ENCODE assay signal across 21 cellular contexts in the genomic region with DNA sequence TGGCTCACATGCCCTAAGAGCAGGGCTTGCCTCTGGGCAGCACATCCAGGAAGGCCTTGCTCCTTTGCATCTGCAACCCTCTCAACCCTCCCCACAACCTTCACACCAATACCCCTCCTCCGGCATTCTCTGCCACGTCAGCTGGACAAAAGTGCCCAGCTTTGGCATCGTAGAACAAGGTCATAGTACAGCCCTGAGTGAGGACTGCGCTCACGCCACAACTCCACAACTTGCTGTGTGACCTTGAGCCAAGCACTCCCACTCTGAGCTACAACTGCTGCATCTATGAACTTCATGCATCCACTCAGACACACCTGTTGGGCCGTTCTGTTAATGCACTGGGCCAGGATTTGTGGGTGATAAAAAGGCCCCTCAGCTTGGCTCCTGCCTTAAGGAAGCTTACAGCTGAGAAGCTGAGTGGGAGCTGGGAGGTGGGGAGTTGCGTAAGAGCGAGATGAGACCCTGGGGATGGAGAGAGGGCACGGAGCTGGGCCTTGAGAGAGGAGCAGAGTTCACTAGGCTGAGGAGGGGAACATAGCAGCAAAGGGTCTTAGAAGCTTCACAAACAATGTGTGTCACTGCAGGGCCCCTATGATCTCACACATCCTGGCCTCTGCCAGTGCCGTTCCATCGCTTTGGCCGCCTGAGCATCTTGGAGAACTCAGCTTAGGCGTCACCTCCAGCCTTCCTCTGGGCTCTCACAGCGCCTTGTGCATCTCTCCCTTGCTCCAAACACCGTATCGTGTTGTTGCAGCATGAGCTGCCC. TPM values are rescaled to one million over a fixed set of nuclear protein-coding genes. Genes with fewer than 3 reads are reported as not detected.
DNase-seq lines count a peak whose midpoint lies in the region; ATAC-seq and TF ChIP-seq lines count a peak whose summit lies in the region.
"Had no signal": no experiment of that assay in that cellular context is flagged by ENCODE, and none has a peak within 500 bp of the region (broad histone marks: within the 10 kb centered on the region; RNA-seq: fewer than 3 reads in every experiment).

No MANE protein-coding gene starts in this region.

- H3K36me3 ChIP-seq in HEK293 (ENCODE audit: control insufficient read depth in 2 of 2, insufficient read depth in 1 of 2, low read length in 2 of 2) (peaks cover 7 to 52% of the 10 kb centered on the region in 2 experiments), body of pancreas (replicated peaks in 1 of 2; ENCODE audit: insufficient read depth in 1 of 2, low read depth in 2 of 2) (no peaks in the 10 kb centered on the region), psoas muscle (ENCODE audit: insufficient read depth in 1 of 2, low read depth in 1 of 2) (peaks cover 0 to 24% of the 10 kb centered on the region in 2 donors), OCI-LY7 (ENCODE audit: insufficient read depth, low read length) (peaks cover 21% of the 10 kb centered on the region; the same call in 1 of the 2 replicates)
- H3K36me3 ChIP-seq: brain microvascular endothelial cell had no signal

- no peaks in the 10 kb centered on the region for H3K27me3 ChIP-seq in body of pancreas
- no peaks in the 10 kb centered on the region for H3K27me3 ChIP-seq in psoas muscle (ENCODE audit: insufficient read depth in 3 of 3, low read length in 2 of 3)
- H3K27me3 ChIP-seq: brain microvascular endothelial cell, transverse colon had no signal

- no peaks in the 10 kb centered on the region for H3K79me2 ChIP-seq in OCI-LY7 (ENCODE audit: insufficient read depth, low read depth, low read length)

- BruUV-seq in OCI-LY7 (replicated peaks; lab: Mats Ljungman, UMichigan), result no TSS peak

- POLR2A ChIA-PET in HEK293 (lab: Yijun Ruan, JAX) (no interaction called here), OCI-LY7 (lab: Charles Lee) (interaction anchor here (1.0 kb wide), 1 partner anchor 19 kb away, joined by 3 read pairs; no protein-coding TSS in a partner anchor)

- H3K27ac ChIP-seq in HEK293 (ENCODE audit: extremely low read depth, low read depth, low read length) (no peak overlapping the region), body of pancreas (no peak overlapping the region), psoas muscle (no peak overlapping the region), OCI-LY7 (ENCODE audit: low read depth, low read length, poor library complexity, severe bottlenecking) (no peak overlapping the region)
- H3K27ac ChIP-seq: brain microvascular endothelial cell, skin epidermis, transverse colon had no signal

- no peak overlapping the region for H3K4me2 ChIP-seq in OCI-LY7 (ENCODE audit: low read length)

- no peak overlapping the region for H2AFZ ChIP-seq in OCI-LY7 (ENCODE audit: low read length)

- H3K4me1 ChIP-seq in HEK293 (ENCODE audit: control insufficient read depth, insufficient read depth, low read length) (no peaks in the 10 kb centered on the region), body of pancreas (no peaks in the 10 kb centered on the region), psoas muscle (no peaks in the 10 kb centered on the region), OCI-LY7 (ENCODE audit: insufficient read depth, low read length, poor library complexity, severe bottlenecking) (no peaks in the 10 kb centered on the region)
- H3K4me1 ChIP-seq: HAP-1, transverse colon had no signal

- H3K4me3 ChIP-seq in HEK293 (ENCODE audit: low read depth, low read length) (no peak overlapping the region), body of pancreas (no peak overlapping the region), psoas muscle (no peak overlapping the region), OCI-LY7 (ENCODE audit: low read depth, low read length, poor library complexity, severe bottlenecking) (no peak overlapping the region)
- H3K4me3 ChIP-seq: coronary artery, GM12878, HAP-1, skin epidermis, transverse colon had no signal

- intact Hi-C loops in body of pancreas (cut with DNase I) (no loop called here), left ventricle myocardium superior (cut with micrococcal nuclease) (no loop called here), psoas muscle (cut with DNase I) (no loop called here), OCI-LY7 (cut with micrococcal nuclease; ENCODE audit: unreplicated experiment) (no loop called here)

- no peak for TF ChIP-seq POLR2A in body of pancreas (IDR thresholded peaks at IDR 0.05)

- TF ChIP-seq CTCF in HEK293 (tag by site-specific recombination; IDR thresholded peaks at IDR 0.05) (no peak), body of pancreas (IDR thresholded peaks at IDR 0.05) (no peak), psoas muscle (IDR thresholded peaks at IDR 0.05) (no peak), OCI-LY7 (conservative IDR thresholded peaks at IDR 0.05; ENCODE audit: low read length) (no peak)

- CTCF ChIA-PET in HEK293 (lab: Yijun Ruan, JAX) (interaction anchor here (0.5 to 0.9 kb wide), 3 partner anchors 27 to 671 kb away, joined by 3 to 5 read pairs (median 3); no protein-coding TSS in a partner anchor), OCI-LY7 (lab: Charles Lee; ENCODE audit: unreplicated experiment) (no interaction called here)

- H3K9me2 ChIP-seq in OCI-LY7 (ENCODE audit: insufficient read depth, low read length), result no peaks in the 10 kb centered on the region

- 86 to 95% methylated on average over 16 of the region's 16 CpGs for WGBS in body of pancreas, 2 donors
- 72 to 74% (median 74%) methylated on average over 16 of the region's 16 CpGs for WGBS in psoas muscle, 3 donors

- H4K20me1 ChIP-seq in OCI-LY7 (ENCODE audit: insufficient read depth, low read length), result no peaks in the 10 kb centered on the region

- ATAC-seq in body of pancreas, result peak; percentile 16
- peak; percentile 67 for ATAC-seq in left ventricle myocardium superior
- peak in 3 of 4 donors; percentile 14 to 26 (median 21) for ATAC-seq in psoas muscle
- no peak for ATAC-seq in HG02642 (IDR thresholded peaks at IDR 0.05; ENCODE audit: poor library complexity, unreplicated experiment)
- ATAC-seq: GM12878 had no signal

- DNase-seq in body of pancreas (no peak), left ventricle myocardium superior (peak; percentile 61), psoas muscle (peak; percentile 37 to 58), epidermal melanocyte (ENCODE audit: insufficient read length, low spot score) (no peak), OCI-LY7 (ENCODE audit: low spot score) (no peak)
- DNase-seq: activated CD4-positive, CD25-positive, alpha-beta regulatory T cell treated with anti-CD3 and anti-CD28 coated beads, Interleukin-2, amount 50 U/mL, for 72 hours; activated naive CD8-positive, alpha-beta T cell treated with anti-CD3 and anti-CD28 coated beads for 36 hours; AML-193; brain microvascular endothelial cell; kidney; NCI-H2107; NCI-H510A treated with DMSO at 0.1 percent for 48 hours; stimulated activated naive CD4-positive, alpha-beta T cell treated with Interleukin-2 at 50 U/mL for 16 hours; T-helper 9 cell; transverse colon had no signal

- H3K9me3 ChIP-seq in HEK293 (ENCODE audit: control insufficient read depth, insufficient read depth, low read depth, low read length) (no peaks in the 10 kb centered on the region), body of pancreas (no peaks in the 10 kb centered on the region), psoas muscle (no peaks in the 10 kb centered on the region), OCI-LY7 (ENCODE audit: low read length) (no peaks in the 10 kb centered on the region)
- H3K9me3 ChIP-seq: HAP-1, transverse colon had no signal

TF ChIP-seq in HEK293, 187 proteins besides CTCF, POLR2A, EP300 and RAD21:
- TF ChIP-seq, protein P1, sequence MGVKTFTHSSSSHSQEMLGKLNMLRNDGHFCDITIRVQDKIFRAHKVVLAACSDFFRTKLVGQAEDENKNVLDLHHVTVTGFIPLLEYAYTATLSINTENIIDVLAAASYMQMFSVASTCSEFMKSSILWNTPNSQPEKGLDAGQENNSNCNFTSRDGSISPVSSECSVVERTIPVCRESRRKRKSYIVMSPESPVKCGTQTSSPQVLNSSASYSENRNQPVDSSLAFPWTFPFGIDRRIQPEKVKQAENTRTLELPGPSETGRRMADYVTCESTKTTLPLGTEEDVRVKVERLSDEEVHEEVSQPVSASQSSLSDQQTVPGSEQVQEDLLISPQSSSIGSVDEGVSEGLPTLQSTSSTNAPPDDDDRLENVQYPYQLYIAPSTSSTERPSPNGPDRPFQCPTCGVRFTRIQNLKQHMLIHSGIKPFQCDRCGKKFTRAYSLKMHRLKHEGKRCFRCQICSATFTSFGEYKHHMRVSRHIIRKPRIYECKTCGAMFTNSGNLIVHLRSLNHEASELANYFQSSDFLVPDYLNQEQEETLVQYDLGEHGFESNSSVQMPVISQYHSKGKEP (tag by site-specific recombination; IDR thresholded peaks at IDR 0.05), result no peak
- TF ChIP-seq, protein P2, sequence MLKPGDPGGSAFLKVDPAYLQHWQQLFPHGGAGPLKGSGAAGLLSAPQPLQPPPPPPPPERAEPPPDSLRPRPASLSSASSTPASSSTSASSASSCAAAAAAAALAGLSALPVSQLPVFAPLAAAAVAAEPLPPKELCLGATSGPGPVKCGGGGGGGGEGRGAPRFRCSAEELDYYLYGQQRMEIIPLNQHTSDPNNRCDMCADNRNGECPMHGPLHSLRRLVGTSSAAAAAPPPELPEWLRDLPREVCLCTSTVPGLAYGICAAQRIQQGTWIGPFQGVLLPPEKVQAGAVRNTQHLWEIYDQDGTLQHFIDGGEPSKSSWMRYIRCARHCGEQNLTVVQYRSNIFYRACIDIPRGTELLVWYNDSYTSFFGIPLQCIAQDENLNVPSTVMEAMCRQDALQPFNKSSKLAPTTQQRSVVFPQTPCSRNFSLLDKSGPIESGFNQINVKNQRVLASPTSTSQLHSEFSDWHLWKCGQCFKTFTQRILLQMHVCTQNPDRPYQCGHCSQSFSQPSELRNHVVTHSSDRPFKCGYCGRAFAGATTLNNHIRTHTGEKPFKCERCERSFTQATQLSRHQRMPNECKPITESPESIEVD (tag by site-specific recombination; IDR thresholded peaks at IDR 0.05), result no peak
- TF ChIP-seq SCRT1 (tag by site-specific recombination; IDR thresholded peaks at IDR 0.05; ENCODE audit: borderline replicate concordance), result 0 out of 2 replicates have a peak, but pooled peaks have one; percentile 27
- TF ChIP-seq ZNF768 (tag by site-specific recombination; IDR thresholded peaks at IDR 0.05), result 0 out of 2 replicates have a peak, but pooled peaks have one; percentile 38
- peak; percentile 64 for TF ChIP-seq SCRT2 (tag by site-specific recombination; IDR thresholded peaks at IDR 0.05)
- TF ChIP-seq ZNF510 (tag by site-specific recombination; IDR thresholded peaks at IDR 0.05; ENCODE audit: insufficient replicate concordance), result no peak

RNA-seq across cellular contexts. Expression of a gene that starts 8.6 kb away (rescaled TPM):
- total RNA-seq in body of pancreas, result 10 to 100 TPM in 1 of 2 donors, 1 to 10 TPM in 1; 7.0 to 22.1 TPM
- 18.1 TPM for total RNA-seq in left ventricle myocardium superior
- 10 to 100 TPM in 2 of 4 donors, 1 to 10 TPM in 2; 4.6 to 17.5 (median 8.5) TPM for total RNA-seq in psoas muscle
- 1 to 10 TPM; 3.5 to 5.9 (median 3.6) TPM for polyA plus RNA-seq in psoas muscle
- 0.05 and 0.19 TPM in 2 replicates for total RNA-seq in OCI-LY7 (2014; rRNA removed; shearing (Covaris generic))
- 0.27 TPM in 1 of 2 replicates, not detected in the other for total RNA-seq in OCI-LY7 (2022)

Comparison
In these comparisons a context has a peak if more than half of its experiments do, and no peak if none do; other contexts are left out.
1. DNase-seq: peak in left ventricle myocardium superior (single experiment) and psoas muscle (2 of 2); none in body of pancreas (0 of 4), epidermal melanocyte (single experiment) and OCI-LY7 (single experiment).
2. RNA of a gene that starts 8.6 kb away (total RNA-seq): 7.0 to 22.1 TPM in body of pancreas, 18.1 TPM in left ventricle myocardium superior (single experiment) and 4.6 to 17.5 TPM in psoas muscle; 0.05 to 0.27 TPM in OCI-LY7; every median in the first group is over 4 times any median in the second.